In genomic region chr17:17090642-17091103, GRCh38 we compare ENCODE assay signal across 20 cellular contexts. TPM values are rescaled to one million over a fixed set of nuclear protein-coding genes. Genes with fewer than 3 reads are reported as not detected.
DNase-seq lines count a peak whose midpoint lies in the region; ATAC-seq, FAIRE-seq and TF ChIP-seq lines count a peak whose summit lies in the region.
"Had no signal": no experiment of that assay in that cellular context is flagged by ENCODE, and none has a peak within 500 bp of the region (broad histone marks: within the 10 kb centered on the region; RNA-seq: fewer than 3 reads in every experiment).

No MANE protein-coding gene starts in this region.

- H3K4me3 ChIP-seq in Peyer's patch (no peak overlapping the region), keratinocyte (ENCODE audit: control insufficient read depth in 2 of 3, extremely low read depth in 1 of 3, insufficient read depth in 2 of 3, low read depth in 1 of 3, low read length in 3 of 3) (no peak overlapping the region)
- H3K4me3 ChIP-seq: GM23248, SJSA1, thoracic aorta had no signal

- peaks cover 82% of the 10 kb centered on the region for H3K79me2 ChIP-seq in keratinocyte (ENCODE audit: control insufficient read depth, insufficient read depth, low read length)

- H3K9me3 ChIP-seq in Peyer's patch, result no peaks in the 10 kb centered on the region
- no peaks in the 10 kb centered on the region for H3K9me3 ChIP-seq in keratinocyte (ENCODE audit: control insufficient read depth, low read depth, low read length)
- H3K9me3 ChIP-seq: SJSA1, thoracic aorta had no signal

- no peak for TF ChIP-seq POLR2A in Peyer's patch (IDR thresholded peaks at IDR 0.05)

- H3K27me3 ChIP-seq in Peyer's patch, result no peaks in the 10 kb centered on the region
- no peaks in the 10 kb centered on the region for H3K27me3 ChIP-seq in keratinocyte (ENCODE audit: control insufficient read depth, extremely low read depth, insufficient read depth, low read length)
- H3K27me3 ChIP-seq: SJSA1 had no signal

- no peak for ATAC-seq in HG03159 (IDR thresholded peaks at IDR 0.05; ENCODE audit: unreplicated experiment)
- ATAC-seq in GM21529 (IDR thresholded peaks at IDR 0.05; ENCODE audit: unreplicated experiment), result no peak
- ATAC-seq: activated T-cell treated with anti-CD3 and anti-CD28 coated beads, Interleukin-2, amount 50 U/mL, for 72 hours had no signal

- peak; percentile 78 for FAIRE-seq in keratinocyte (lab: Jason Lieb, UNC)
- FAIRE-seq: endothelial cell of umbilical vein had no signal

- H2AFZ ChIP-seq in keratinocyte (ENCODE audit: control insufficient read depth, low read length), result no peak overlapping the region
- H2AFZ ChIP-seq: GM23248 had no signal

- peaks cover 25% of the 10 kb centered on the region for H4K20me1 ChIP-seq in keratinocyte (ENCODE audit: control insufficient read depth, extremely low read depth, insufficient read depth, low read length)

- H3K9me1 ChIP-seq in keratinocyte (ENCODE audit: control insufficient read depth, extremely low read depth, insufficient read depth, low read length), result peaks cover 10% of the 10 kb centered on the region

- H3K9ac ChIP-seq in keratinocyte (ENCODE audit: control insufficient read depth, extremely low read depth, insufficient read depth, low read length), result no peak overlapping the region
- H3K9ac ChIP-seq: GM23248 had no signal

- TF ChIP-seq CTCF in Peyer's patch (IDR thresholded peaks at IDR 0.05) (no peak), keratinocyte (optimal IDR thresholded peaks at IDR 0.05 in 1 of 3, IDR thresholded peaks at IDR 0.05 in 1 of 3, conservative IDR thresholded peaks at IDR 0.05 in 1 of 3; ENCODE audit: extremely low read depth in 1 of 3, insufficient read depth in 2 of 3, low read length in 3 of 3) (no peak)

- H3K27ac ChIP-seq in Peyer's patch (peak overlapping the region in 2 of 4 donors; percentile 33 to 81), keratinocyte (ENCODE audit: control insufficient read depth, insufficient read depth, low read length) (no peak overlapping the region)
- H3K27ac ChIP-seq: GM23248, SJSA1, thoracic aorta had no signal

- peak overlapping the region; percentile 13 for H3K4me2 ChIP-seq in keratinocyte (ENCODE audit: control insufficient read depth, extremely low read depth, insufficient read depth, low read depth, low read length)

- DNase-seq in COLO668 (lab: John Stamatoyannopoulos, UW; ENCODE audit: unreplicated experiment), result peak; percentile 58
- peak in 2 of 3 donors; percentile 61 to 68 for DNase-seq in Peyer's patch
- no peak for DNase-seq in keratinocyte (ENCODE audit: low read depth, low spot score)
- peak; percentile 38 for DNase-seq in renal cortical epithelial cell (ENCODE audit: low read depth)
- DNase-seq in 8988T, result no peak
- no peak for DNase-seq in activated naive CD4-positive, alpha-beta T cell treated with Interleukin-2 at 50 U/mL for 16 hours
- DNase-seq: activated CD4-positive, CD25-positive, alpha-beta regulatory T cell; activated T-cell treated with anti-CD3 and anti-CD28 coated beads, Interleukin-2, amount 50 U/mL, for 72 hours; COR-L47; foreskin melanocyte; GM23248; kidney glomerular epithelial cell; NCI-H748 treated with DMSO at 0.1 percent for 48 hours; OCI-M1; retina had no signal

- H3K36me3 ChIP-seq in Peyer's patch (peaks cover 0 to 10% (median 0%) of the 10 kb centered on the region in 3 donors), keratinocyte (ENCODE audit: control insufficient read depth in 2 of 2, extremely low read depth in 1 of 2, insufficient read depth in 2 of 2, low read length in 2 of 2) (peaks cover 13 to 33% of the 10 kb centered on the region in 2 experiments)
- H3K36me3 ChIP-seq: thoracic aorta had no signal

- H3K4me1 ChIP-seq in Peyer's patch (peaks cover 0 to 40% (median 4%) of the 10 kb centered on the region in 4 donors), keratinocyte (ENCODE audit: control insufficient read depth, extremely low read depth, insufficient read depth, low read length) (peaks cover 41% of the 10 kb centered on the region)
- H3K4me1 ChIP-seq: SJSA1 had no signal

- dilution Hi-C loops in keratinocyte (cut with MboI; ENCODE audit: extremely low pct_ligation_motif_present, low sequenced_read_pairs), result no loop called here

RNA-seq across cellular contexts. Expression of gene MPRIP, which starts 48.4 kb away (rescaled TPM):
- total RNA-seq in Peyer's patch, result 100 to 1,000 TPM; 141 to 305 (median 291) TPM
- 76.4 to 113 TPM (median 93.2 TPM) in 3 replicates for polyA plus RNA-seq in keratinocyte
- polyA plus RNA-seq in keratinocyte (2011; ENCODE audit: low read depth), result 241 TPM
- polyA plus RNA-seq in keratinocyte (2011; cell fraction: cytosol; rRNA removed), result 61.6 and 75.3 TPM in 2 replicates
- 160 and 188 TPM in 2 replicates for polyA plus RNA-seq in keratinocyte (2011; cell fraction: nucleus; rRNA removed)
- 132 and 155 TPM in 2 replicates for polyA plus RNA-seq in keratinocyte (2012; ENCODE audit: low replicate concordance)
- polyA minus RNA-seq in keratinocyte, result 188 to 396 TPM (median 205 TPM) in 3 replicates
- 102 TPM for polyA minus RNA-seq in keratinocyte (2011; cell fraction: cytosol; rRNA and poly(A)+ RNA removed)
- 123 and 162 TPM in 2 replicates for polyA minus RNA-seq in keratinocyte (2011; cell fraction: nucleus; rRNA and poly(A)+ RNA removed)
- total RNA-seq in renal cortical epithelial cell, result 66.7 and 103 TPM in 2 replicates

Comparison
In these comparisons a context has a peak if more than half of its experiments do, and no peak if none do; other contexts are left out.
1. DNase-seq: peak in COLO668 (single experiment), Peyer's patch (2 of 3) and renal cortical epithelial cell (single experiment); none in keratinocyte (single experiment), 8988T (single experiment) and activated naive CD4-positive, alpha-beta T cell treated with Interleukin-2 at 50 U/mL for 16 hours (single experiment).